22 cellular contexts compared by ENCODE assay signal in the genomic region with DNA sequence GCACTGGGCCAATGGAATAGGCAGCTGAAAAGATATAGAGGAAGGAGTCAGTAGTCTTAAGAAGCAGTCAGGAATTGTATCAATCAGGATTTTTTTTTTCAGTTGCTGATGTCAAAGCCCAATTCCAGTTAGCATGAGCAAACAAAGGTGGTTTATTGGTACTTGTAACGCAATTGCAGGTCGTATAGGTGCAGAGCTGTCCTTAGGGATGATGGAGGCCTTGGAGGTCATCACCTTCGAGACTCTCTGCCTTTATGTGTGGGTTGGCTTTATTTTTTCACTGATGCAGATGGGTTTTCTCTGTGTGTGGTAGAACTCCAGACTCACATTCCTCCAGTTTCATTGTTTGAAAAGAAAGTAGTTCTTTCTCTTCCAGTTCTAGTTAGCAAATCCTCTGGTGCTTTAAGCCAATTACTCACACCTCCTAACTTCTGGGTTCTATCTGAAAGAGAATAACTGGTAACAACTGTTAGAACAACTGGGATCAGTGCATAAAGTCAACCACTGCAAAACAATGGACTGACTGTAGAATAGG.
A peak's percentile ranks its signal among the peaks of the same experiment; 100 is the strongest.
DNase-seq lines count a peak whose midpoint lies in the region; TF ChIP-seq lines count a peak whose summit lies in the region.
"Had no signal": no experiment of that assay in that cellular context is flagged by ENCODE, and none has a peak within 500 bp of the region (broad histone marks: within the 10 kb centered on the region; RNA-seq: fewer than 3 reads in every experiment).

No MANE protein-coding gene starts in this region.

- BruUV-seq in Caco-2 (replicated peaks; lab: Mats Ljungman, UMichigan) = no TSS peak

- H3K27me3 Mint-ChIP-seq in nephron progenitor cell (ENCODE audit: low read depth, poor library complexity) (peaks cover 6% of the 10 kb centered on the region), Caco-2 (ENCODE audit: insufficient read depth, unreplicated experiment) (no peaks in the 10 kb centered on the region)
- H3K27me3 Mint-ChIP-seq: CD4-positive, alpha-beta memory T cell had no signal

- H3K9me3 Mint-ChIP-seq in nephron progenitor cell (no peaks in the 10 kb centered on the region), Caco-2 (ENCODE audit: unreplicated experiment) (no peaks in the 10 kb centered on the region)

- no peak overlapping the region for H3K27ac ChIP-seq in OCI-LY3 (ENCODE audit: low read length)
- H3K27ac ChIP-seq in ectodermal cell (ENCODE audit: insufficient read depth, low read depth, low read length, poor library complexity, severe bottlenecking) = peak overlapping the region; percentile 65
- H3K27ac ChIP-seq: A549, RWPE1, SK-N-MC had no signal

- no peaks in the 10 kb centered on the region for H3K36me3 Mint-ChIP-seq in nephron progenitor cell (ENCODE audit: low read depth)
- H3K36me3 Mint-ChIP-seq in Caco-2 (ENCODE audit: insufficient read depth, unreplicated experiment) = no peaks in the 10 kb centered on the region
- H3K36me3 Mint-ChIP-seq: CD4-positive, alpha-beta memory T cell had no signal

- no peaks in the 10 kb centered on the region for H3K79me2 ChIP-seq in OCI-LY3 (ENCODE audit: low read length)

- H3K27ac Mint-ChIP-seq in nephron progenitor cell = peak overlapping the region; percentile 48
- H3K27ac Mint-ChIP-seq in Caco-2 (ENCODE audit: unreplicated experiment) = no peak overlapping the region
- H3K27ac Mint-ChIP-seq: CD4-positive, alpha-beta memory T cell had no signal

- DNase-seq in nephron progenitor cell (no peak), skeletal muscle cell (ENCODE audit: low read depth) (peak; percentile 45), GM19238 (ENCODE audit: insufficient read length, low spot score) (no peak), Caco-2 (no peak), activated T-cell treated with anti-CD3 and anti-CD28 coated beads for 4 hours (no peak), HT-29 (ENCODE audit: low spot score) (no peak)
- DNase-seq: C1 segment of cervical spinal cord; CD4-positive, alpha-beta memory T cell; COR-L47; H7; KBM-7; MG63; NCI-H1694; NCI-H2029 treated with DMSO at 0.1 percent for 48 hours; NCI-H2227 treated with DMSO at 0.1 percent for 48 hours; NCI-H526 treated with DMSO at 0.1 percent for 48 hours; SHP77 had no signal

- H4K20me1 ChIP-seq in OCI-LY3 (ENCODE audit: insufficient read depth, low read length) = no peaks in the 10 kb centered on the region

- H3K4me3 Mint-ChIP-seq in nephron progenitor cell (no peak overlapping the region), Caco-2 (ENCODE audit: unreplicated experiment) (no peak overlapping the region)
- H3K4me3 Mint-ChIP-seq: CD4-positive, alpha-beta memory T cell had no signal

- H2AFZ ChIP-seq in OCI-LY3 (ENCODE audit: low read depth, low read length) = no peak overlapping the region

- H3K4me2 ChIP-seq in OCI-LY3 (ENCODE audit: low read length) = peak overlapping the region; percentile 25; the same call in 1 of the 2 replicates
- H3K4me2 ChIP-seq: A549 had no signal

- intact Hi-C loops in Caco-2 (cut with micrococcal nuclease; ENCODE audit: unreplicated experiment) = no loop called here

- WGBS in ectodermal cell, 2 experiments = 66 to 71% methylated on average over 3 of the region's 3 CpGs

- H3K4me1 ChIP-seq in OCI-LY3 (ENCODE audit: low read length) = peaks cover 20% of the 10 kb centered on the region
- peaks cover 3% of the 10 kb centered on the region for H3K4me1 ChIP-seq in ectodermal cell (ENCODE audit: control insufficient read depth, insufficient read depth, low read length)
- peaks cover 5% of the 10 kb centered on the region; the same call in 1 of the 2 replicates for H3K4me1 ChIP-seq in Caco-2

- POLR2A ChIA-PET in Caco-2 (lab: Charles Lee) = no interaction called here

- peaks cover 62% of the 10 kb centered on the region for H3K4me1 Mint-ChIP-seq in nephron progenitor cell
- no peaks in the 10 kb centered on the region for H3K4me1 Mint-ChIP-seq in Caco-2 (ENCODE audit: low read depth, unreplicated experiment)
- H3K4me1 Mint-ChIP-seq: CD4-positive, alpha-beta memory T cell had no signal

- TF ChIP-seq CTCF in OCI-LY3 (IDR thresholded peaks at IDR 0.05; ENCODE audit: low read depth, low read length) = no peak
- TF ChIP-seq CTCF in nephron progenitor cell (IDR thresholded peaks at IDR 0.05) = no peak
- no peak for TF ChIP-seq CTCF in Caco-2 (IDR thresholded peaks at IDR 0.05; ENCODE audit: insufficient read depth in 1 of 2, low read depth in 1 of 2, low read length in 1 of 2, severe bottlenecking in 1 of 2, unreplicated experiment in 1 of 2)

- H3K9ac ChIP-seq in OCI-LY3 (ENCODE audit: low read length) = no peak overlapping the region

- no peaks in the 10 kb centered on the region for H3K9me3 ChIP-seq in OCI-LY3 (ENCODE audit: insufficient read depth, low read length)
- no peaks in the 10 kb centered on the region for H3K9me3 ChIP-seq in ectodermal cell (ENCODE audit: control insufficient read depth, low read length)
- H3K9me3 ChIP-seq in Caco-2 = no peaks in the 10 kb centered on the region
- H3K9me3 ChIP-seq: A549, MG63 had no signal

- H3K27me3 ChIP-seq in OCI-LY3 (ENCODE audit: low read depth, low read length) = no peaks in the 10 kb centered on the region
- H3K27me3 ChIP-seq in ectodermal cell (ENCODE audit: control insufficient read depth, insufficient read depth, low read length, poor library complexity, severe bottlenecking) = no peaks in the 10 kb centered on the region
- no peaks in the 10 kb centered on the region for H3K27me3 ChIP-seq in Caco-2 (replicated peaks; ENCODE audit: control insufficient read depth, insufficient read depth, low read length)
- H3K27me3 ChIP-seq: MG63 had no signal

- H3K36me3 ChIP-seq in OCI-LY3 (replicated peaks; ENCODE audit: low read depth, low read length) (no peaks in the 10 kb centered on the region), ectodermal cell (ENCODE audit: control insufficient read depth, insufficient read depth, low read length) (no peaks in the 10 kb centered on the region), Caco-2 (ENCODE audit: control insufficient read depth, insufficient read depth, low read length) (no peaks in the 10 kb centered on the region)
- H3K36me3 ChIP-seq: MG63 had no signal

- CTCF ChIA-PET in Caco-2 (lab: Charles Lee) = no interaction called here

- H3K4me3 ChIP-seq in OCI-LY3 (ENCODE audit: low read length) = no peak overlapping the region
- no peak overlapping the region for H3K4me3 ChIP-seq in ectodermal cell (ENCODE audit: insufficient read depth, low read depth, low read length)
- no peak overlapping the region for H3K4me3 ChIP-seq in skeletal muscle cell (ENCODE audit: low read depth, low read length)
- no peak overlapping the region for H3K4me3 ChIP-seq in Caco-2 (ENCODE audit: low read depth, low read length)
- H3K4me3 ChIP-seq: A549, MG63, SK-N-MC had no signal
